ENCODE assay signal across 33 cellular contexts in genomic region chr9:37611961-37612360, GRCh38. TPM values are rescaled to one million over a fixed set of nuclear protein-coding genes. Genes with fewer than 3 reads are reported as not detected.
"Had no signal": no experiment of that assay in that cellular context is flagged by ENCODE, and none has a peak within 500 bp of the region (broad histone marks: within the 10 kb centered on the region; RNA-seq: fewer than 3 reads in every experiment).

No MANE protein-coding gene starts in this region.

- H3K27ac ChIP-seq: adrenal gland, body of pancreas, breast epithelium, SJSA1, VCaP had no signal

- H3K36me3 ChIP-seq: adrenal gland, breast epithelium, MG63, SJSA1 had no signal

- H3K27me3 ChIP-seq: adrenal gland, body of pancreas, breast epithelium, MG63, SJSA1 had no signal

- DNase-seq: activated B cell treated with CpG ODN at 0.5 μM for 24 hours; activated CD4-positive, alpha-beta memory T cell treated with anti-CD3 and anti-CD28 coated beads for 36 hours; activated CD4-positive, alpha-beta T cell treated with anti-CD3 and anti-CD28 coated beads for 4 hours; activated CD4-positive, alpha-beta T cell treated with anti-CD3 and anti-CD28 coated beads, Interleukin-2, amount 50 U/mL, for 1 hour; activated CD4-positive, CD25-positive, alpha-beta regulatory T cell treated with anti-CD3 and anti-CD28 coated beads, Interleukin-2, amount 50 U/mL, for 72 hours; activated CD8-positive, alpha-beta memory T cell treated with anti-CD3 and anti-CD28 coated beads, Interleukin-2, amount 50 U/mL, for 4 hours; activated gamma-delta T cell treated with Interleukin-2 at 50 U/mL for 16 hours; activated naive CD4-positive, alpha-beta T cell treated with anti-CD3 and anti-CD28 coated beads for 36 hours; activated T-cell treated with anti-CD3 and anti-CD28 coated beads for 4 hours; activated T-cell treated with anti-CD3 and anti-CD28 coated beads, Interleukin-2, amount 50 U/mL, for 4 hours; adrenal gland; body of pancreas; IMR-90; Kasumi-1; MG63; MV-4-11; NCI-H1092; NCI-H1694 treated with DMSO at 0.1 percent for 48 hours; NCI-H2029; NCI-H345; NCI-H524 treated with DMSO at 0.1 percent for 48 hours; SHP77 treated with DMSO at 0.1 percent for 48 hours; T-helper 1 cell; T-helper 2 cell; T-helper 9 cell had no signal

- H3K9me3 ChIP-seq: adrenal gland, body of pancreas, breast epithelium, MG63, SJSA1 had no signal

- ATAC-seq: activated naive CD4-positive, alpha-beta T cell treated with anti-CD3 and anti-CD28 coated beads, Interleukin-2, amount 50 U/mL, for 72 hours; activated T-cell treated with anti-CD3 and anti-CD28 coated beads, Interleukin-2, amount 50 U/mL, for 4 hours; body of pancreas; K562; SK-N-SH treated with all-trans-retinoic acid at 6 μM for 48 hours had no signal

- H3K4me1 ChIP-seq: body of pancreas, breast epithelium, SJSA1 had no signal

- H3K4me3 ChIP-seq: adrenal gland, body of pancreas, breast epithelium, K562, MG63, SJSA1 had no signal

RNA-seq across cellular contexts. Expression of gene FRMPD1, which starts 38.8 kb away (rescaled TPM):
- total RNA-seq: activated CD4-positive, alpha-beta memory T cell treated with anti-CD3 and anti-CD28 coated beads for 36 hours; activated naive CD4-positive, alpha-beta T cell treated with anti-CD3 and anti-CD28 coated beads for 36 hours; activated naive CD4-positive, alpha-beta T cell treated with anti-CD3 and anti-CD28 coated beads, Interleukin-2, amount 50 U/mL, for 72 hours; IMR-90; K562; NCI-H460; RPMI7951; SJSA1 had no signal
